In the genomic region with DNA sequence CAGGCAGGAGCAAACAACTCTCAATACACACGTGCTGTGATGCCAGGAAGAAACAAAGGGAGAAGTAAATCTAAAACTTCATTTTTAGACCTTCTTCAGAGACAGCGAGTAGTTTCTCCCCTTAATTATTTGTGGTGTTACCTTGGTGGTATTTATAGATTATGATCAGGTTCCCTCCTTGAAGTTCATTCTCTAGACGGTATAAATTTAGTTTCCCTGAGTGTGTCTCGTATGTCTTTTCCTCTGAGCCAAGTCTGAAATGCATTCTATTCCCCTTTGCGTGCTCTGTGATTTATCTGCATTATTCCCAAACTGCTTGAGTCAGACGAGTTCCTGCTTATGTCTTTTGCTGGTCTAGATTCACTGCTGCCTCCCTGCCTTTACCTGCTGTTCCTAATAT, we compare ENCODE assay signal across 26 cellular contexts.
"Had no signal": no experiment of that assay in that cellular context is flagged by ENCODE, and none has a peak within 500 bp of the region (broad histone marks: within the 10 kb centered on the region; RNA-seq: fewer than 3 reads in every experiment).

No MANE protein-coding gene starts in this region.

- H3K27me3 ChIP-seq: colonic mucosa, esophagus muscularis mucosa, foreskin keratinocyte, heart right ventricle, left lung, neutrophil, pancreas, right atrium auricular region, spleen, tibial nerve, upper lobe of right lung, uterus had no signal

- H3K36me3 ChIP-seq: colonic mucosa, esophagus muscularis mucosa, heart right ventricle, left lung, neutrophil, pancreas, right atrium auricular region, spleen, thoracic aorta, tibial nerve, upper lobe of right lung, uterus had no signal

- ATAC-seq: foreskin keratinocyte; heart right ventricle; left cardiac atrium; left lung; natural killer cell; pancreas; sciatic nerve; stimulated activated memory B cell treated with anti-CD40 and anti-IgM and Interleukin-4, amounts not matched to agents 10 μg/mL and 1 μg/mL and 100 μg/mL, for 72 hours; stimulated activated naive CD8-positive, alpha-beta T cell treated with anti-CD3 and anti-CD28 coated beads, Interleukin-15, Interleukin-2, amounts not matched to agents 100 U/mL and 50 U/mL, for 24 hours; upper lobe of right lung had no signal

- H3K4me1 ChIP-seq: colonic mucosa, esophagus muscularis mucosa, foreskin keratinocyte, heart right ventricle, left lung, pancreas, right atrium auricular region, spleen, tibial nerve, upper lobe of right lung, uterus had no signal

- DNase-seq: colonic mucosa; effector memory CD4-positive, alpha-beta T cell; foreskin keratinocyte; glutamatergic neuron; heart right ventricle; hippocampal formation; left cardiac atrium; left lung; mesendoderm; midbrain; natural killer cell; pancreas; spleen; stimulated activated CD4-positive, alpha-beta T cell treated with anti-CD3 and anti-CD28 coated beads, Interleukin-4, amount 100 ng/mL, for 4 hours; stimulated activated naive CD8-positive, alpha-beta T cell treated with anti-CD3 and anti-CD28 coated beads, Interleukin-15, Interleukin-2, amounts not matched to agents 100 U/mL and 50 U/mL, for 24 hours; substantia nigra; upper lobe of right lung; uterus had no signal

- H3K4me3 ChIP-seq: colonic mucosa, esophagus muscularis mucosa, heart right ventricle, left lung, pancreas, right atrium auricular region, skin epidermis, spleen, thoracic aorta, tibial nerve, upper lobe of right lung, uterus had no signal

- H3K27ac ChIP-seq: colonic mucosa, esophagus muscularis mucosa, foreskin keratinocyte, heart right ventricle, left lung, neutrophil, pancreas, right atrium auricular region, skin epidermis, spleen, thoracic aorta, tibial nerve, upper lobe of right lung, uterus had no signal

- H3K9me3 ChIP-seq: colonic mucosa, esophagus muscularis mucosa, heart right ventricle, left lung, neutrophil, pancreas, right atrium auricular region, spleen, thoracic aorta, tibial nerve, upper lobe of right lung, uterus had no signal
